In genomic region chr17:28705074-28705659, GRCh38 we compare ENCODE assay signal across 1 cellular context.
TF ChIP-seq lines count a peak whose summit lies in the region.

No MANE protein-coding gene starts in this region.

TF ChIP-seq in HepG2, 621 proteins besides CTCF, POLR2A, EP300 and RAD21:
- TF ChIP-seq PCBP2 (optimal IDR thresholded peaks at IDR 0.05; ENCODE audit: low read depth, low read length, poor library complexity, severe bottlenecking) (peak; percentile 35), ATF5 (CRISPR knock-in tag; IDR thresholded peaks at IDR 0.05; ENCODE audit: low read depth) (no peak), SMYD3 (CRISPR knock-in tag; IDR thresholded peaks at IDR 0.05) (no peak), NCOR1 (IDR thresholded peaks at IDR 0.05; ENCODE audit: borderline replicate concordance, low read length) (no peak)
TF ChIP-seq in HepG2: peak in this region for 1.
